8 cellular contexts compared by ENCODE assay signal in genomic region chr13:32426981-32427851, GRCh38. TPM values are rescaled to one million over a fixed set of nuclear protein-coding genes. Genes with fewer than 3 reads are reported as not detected.
DNase-seq lines count a peak whose midpoint lies in the region; ATAC-seq and TF ChIP-seq lines count a peak whose summit lies in the region.

No MANE protein-coding gene starts in this region.

- DNase-seq in D341Med (ENCODE audit: low spot score), result peak; percentile 78
- DNase-seq in GM20000 (ENCODE audit: low spot score), result peak; percentile 62
- peak; percentile 28 for DNase-seq in WERI-Rb-1
- peak; percentile 52 to 62 for DNase-seq in breast epithelium (ENCODE audit: low spot score in 2 of 2)
- no peak for DNase-seq in kidney epithelial cell (ENCODE audit: low read depth)
- DNase-seq in stimulated activated CD4-positive, alpha-beta T cell treated with anti-CD3 and anti-CD28 coated beads, Interleukin-15, amount 100 ng/mL, for 24 hours, result peak; percentile 74

- no peaks in the 10 kb centered on the region for H3K9me3 ChIP-seq in HUES64 (ENCODE audit: insufficient read depth, low read depth, low read length)
- no peaks in the 10 kb centered on the region for H3K9me3 ChIP-seq in WERI-Rb-1 (ENCODE audit: severe bottlenecking)
- no peaks in the 10 kb centered on the region for H3K9me3 ChIP-seq in breast epithelium

- H3K36me3 ChIP-seq in HUES64 (ENCODE audit: insufficient read depth, low read length) (no peaks in the 10 kb centered on the region), WERI-Rb-1 (no peaks in the 10 kb centered on the region), breast epithelium (no peaks in the 10 kb centered on the region), kidney epithelial cell (ENCODE audit: control insufficient read depth, insufficient read depth, low read length) (no peaks in the 10 kb centered on the region)

- TF ChIP-seq POLR2A in breast epithelium (IDR thresholded peaks at IDR 0.05), result no peak

- no peak for TF ChIP-seq CTCF in GM20000 (IDR thresholded peaks at IDR 0.05; ENCODE audit: extremely low read depth, missing control alignments)
- no peak for TF ChIP-seq CTCF in WERI-Rb-1 (IDR thresholded peaks at IDR 0.05; ENCODE audit: low read depth, low read length)
- TF ChIP-seq CTCF in breast epithelium (IDR thresholded peaks at IDR 0.05), result no peak
- no peak for TF ChIP-seq CTCF in kidney epithelial cell (IDR thresholded peaks at IDR 0.05; ENCODE audit: insufficient read depth, low read length, poor library complexity, severe bottlenecking)

- intact Hi-C loops in breast epithelium (cut with DNase I; ENCODE audit: low total_unique reads), result no loop called here

- H3K9ac ChIP-seq in HUES64 (ENCODE audit: low read depth, low read length), result peak overlapping the region; percentile 59; the same call in 1 of the 2 replicates

- no peak for ATAC-seq in GM18520 (IDR thresholded peaks at IDR 0.05; ENCODE audit: unreplicated experiment)

- H3K27ac ChIP-seq in HUES64 (ENCODE audit: low read depth, low read length), result no peak overlapping the region; the same call in 1 of the 2 replicates
- peak overlapping the region; percentile 47; the same call in 1 of the 2 replicates for H3K27ac ChIP-seq in WERI-Rb-1
- H3K27ac ChIP-seq in breast epithelium, result peak overlapping the region; percentile 97 to 98

- 1% methylated on average over 90 of the region's 90 CpGs for WGBS in HUES64

- H3K4me3 ChIP-seq in HUES64 (ENCODE audit: low read length) (peak overlapping the region; percentile 87), WERI-Rb-1 (ENCODE audit: low read depth, low read length) (peak overlapping the region; percentile 89), breast epithelium (peak overlapping the region; percentile 84 to 87 (median 84)), kidney epithelial cell (ENCODE audit: low read depth, low read length) (peak overlapping the region; percentile 62)

- H3K27me3 ChIP-seq in HUES64 (ENCODE audit: insufficient read depth, low read length) (peaks cover 32% of the 10 kb centered on the region), WERI-Rb-1 (ENCODE audit: insufficient read depth, low read depth, severe bottlenecking) (no peaks in the 10 kb centered on the region), breast epithelium (no peaks in the 10 kb centered on the region), kidney epithelial cell (ENCODE audit: control insufficient read depth, insufficient read depth, low read length) (no peaks in the 10 kb centered on the region)

- H3K4me1 ChIP-seq in HUES64 (ENCODE audit: insufficient read depth, low read length) (peaks cover 6% of the 10 kb centered on the region; the same call in 1 of the 2 replicates), breast epithelium (no peaks in the 10 kb centered on the region)

RNA-seq across cellular contexts. Expression of gene N4BP2L1, which starts 0.7 kb away (rescaled TPM):
- 1.3 TPM for polyA plus RNA-seq in HUES64 (2013, experiment 1 of 2)
- 2.7 TPM for polyA plus RNA-seq in HUES64 (2013, experiment 2 of 2)
- total RNA-seq in breast epithelium (10 to 100 TPM; 15.7 to 54.3 (median 33.8) TPM), kidney epithelial cell (4.4 and 7.8 TPM in 2 replicates)
